Comparison of ENCODE assay signal across 8 cellular contexts in the genomic region with DNA sequence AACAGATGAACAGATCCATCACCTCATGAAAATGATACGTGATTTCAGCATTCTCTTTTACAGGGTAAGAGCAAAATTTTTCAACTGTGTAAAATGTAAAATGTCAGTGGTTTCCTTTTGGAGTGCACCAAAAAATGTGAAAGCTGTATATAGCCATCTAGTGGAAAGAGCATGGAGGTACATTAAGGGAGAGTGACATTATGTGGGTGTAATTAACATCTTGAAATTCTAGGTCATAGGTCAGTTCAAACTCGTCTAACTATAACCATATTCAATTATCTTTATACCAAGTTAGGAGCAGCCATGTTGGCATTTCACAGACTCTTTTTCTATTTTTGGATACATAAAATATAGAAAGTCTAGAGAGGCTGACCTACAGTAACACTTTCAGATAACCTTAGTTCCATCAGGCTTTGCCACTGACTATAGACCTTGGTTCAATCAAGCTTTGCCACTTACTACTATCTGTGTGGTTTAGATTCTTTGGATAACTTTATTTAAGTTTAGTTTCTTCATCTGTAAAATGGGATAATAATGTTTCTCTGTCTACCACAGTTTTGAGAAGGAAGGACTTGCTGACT. TPM values are rescaled to one million over a fixed set of nuclear protein-coding genes. Genes with fewer than 3 reads are reported as not detected.
DNase-seq lines count a peak whose midpoint lies in the region; ATAC-seq and TF ChIP-seq lines count a peak whose summit lies in the region.

No MANE protein-coding gene starts in this region.

- H3K27ac ChIP-seq in MM.1S (ENCODE audit: low read length) (no peak overlapping the region), thyroid gland (no peak overlapping the region)

- peak; percentile 53 for TF ChIP-seq CTCF in AG04449 (IDR thresholded peaks at IDR 0.05; ENCODE audit: insufficient read depth, low read length, missing control alignments)
- peak; percentile 64 for TF ChIP-seq CTCF in GM12873 (IDR thresholded peaks at IDR 0.05; ENCODE audit: insufficient read depth, low read depth, low read length, missing control alignments)
- TF ChIP-seq CTCF in MM.1S (IDR thresholded peaks at IDR 0.05; ENCODE audit: low read length): peak; percentile 66
- peak; percentile 44 to 88 (median 73) for TF ChIP-seq CTCF in thyroid gland (IDR thresholded peaks at IDR 0.05)

- H3K4me1 ChIP-seq in MM.1S (ENCODE audit: low read length): no peaks in the 10 kb centered on the region
- H3K4me1 ChIP-seq in thyroid gland: no peaks in the 10 kb centered on the region

- WGBS in thyroid gland, 2 donors: 20% methylated on average over 2 of the region's 2 CpGs

- intact Hi-C loops in thyroid gland (cut with DNase I): no loop called here

- H3K9me2 ChIP-seq in MM.1S (replicated peaks; ENCODE audit: insufficient read depth, low read length): no peaks in the 10 kb centered on the region

- no peaks in the 10 kb centered on the region for H3K79me2 ChIP-seq in MM.1S (ENCODE audit: low read length)

- CTCF ChIA-PET in AG04449 (lab: Yijun Ruan, JAX): interaction anchor here (0.7 to 6.6 kb wide), 24 partner anchors 8 to 966 kb away, joined by 3 to 83 read pairs (median 5); no protein-coding TSS in a partner anchor

- H3K27me3 ChIP-seq in MM.1S (replicated peaks; ENCODE audit: insufficient read depth, low read length): no peaks in the 10 kb centered on the region
- H3K27me3 ChIP-seq in thyroid gland: no peaks in the 10 kb centered on the region

- DNase-seq in AG04449 (ENCODE audit: low read depth, low spot score) (peak; percentile 10), MM.1S (peak; percentile 52), amniotic stem cell (lab: John Stamatoyannopoulos, UW) (peak; percentile 4), iPS-NIHi7 (ENCODE audit: extremely low spot score) (peak; percentile 23), thyroid gland (no peak)
- no peak for DNase-seq in stimulated activated CD8-positive, alpha-beta memory T cell treated with anti-CD3 and anti-CD28 coated beads, Interleukin-4, amount 100 ng/mL, for 48 hours

- POLR2A ChIA-PET in AG04449 (lab: Yijun Ruan, JAX): no interaction called here

- ATAC-seq in HG02571 (IDR thresholded peaks at IDR 0.05; ENCODE audit: unreplicated experiment): peak; percentile 93

- no peak for TF ChIP-seq POLR2A in thyroid gland (IDR thresholded peaks at IDR 0.05)

- no peak overlapping the region for H3K4me2 ChIP-seq in MM.1S (ENCODE audit: low read depth, low read length)

- H3K36me3 ChIP-seq in MM.1S (replicated peaks; ENCODE audit: insufficient read depth, low read length) (no peaks in the 10 kb centered on the region), thyroid gland (no peaks in the 10 kb centered on the region)

- H3F3A ChIP-seq in MM.1S (ENCODE audit: insufficient read depth, low read length): no peaks in the 10 kb centered on the region

- H3K4me3 ChIP-seq in AG04449 (ENCODE audit: low read depth, low read length) (no peak overlapping the region), MM.1S (ENCODE audit: low read length) (no peak overlapping the region), thyroid gland (replicated peaks in 1 of 3) (no peak overlapping the region)

- H3K9ac ChIP-seq in MM.1S (ENCODE audit: low read length): no peak overlapping the region

- no peaks in the 10 kb centered on the region for H4K20me1 ChIP-seq in MM.1S (ENCODE audit: insufficient read depth, low read length)

- H3K9me3 ChIP-seq in MM.1S (replicated peaks; ENCODE audit: insufficient read depth, low read length) (no peaks in the 10 kb centered on the region), thyroid gland (no peaks in the 10 kb centered on the region)

- H2AFZ ChIP-seq in MM.1S (ENCODE audit: low read length): no peak overlapping the region

RNA-seq across cellular contexts. Expression of gene NEIL3, which starts 30.2 kb away (rescaled TPM):
- total RNA-seq in thyroid gland: under 1 TPM in 1 of 4 donors, not detected in 3; 0.59 TPM

Comparison
In these comparisons a context has a peak if more than half of its experiments do, and no peak if none do; other contexts are left out.
1. DNase-seq: peak in AG04449 (single experiment), MM.1S (single experiment), amniotic stem cell (single experiment) and iPS-NIHi7 (single experiment); none in thyroid gland (0 of 2) and stimulated activated CD8-positive, alpha-beta memory T cell treated with anti-CD3 and anti-CD28 coated beads, Interleukin-4, amount 100 ng/mL, for 48 hours (single experiment).
2. Peak in every context shown above with its lines, with median percentiles within 50 percentile points of each other: CTCF ChIP-seq.